Comparison of ENCODE assay signal across 8 cellular contexts in the genomic region with DNA sequence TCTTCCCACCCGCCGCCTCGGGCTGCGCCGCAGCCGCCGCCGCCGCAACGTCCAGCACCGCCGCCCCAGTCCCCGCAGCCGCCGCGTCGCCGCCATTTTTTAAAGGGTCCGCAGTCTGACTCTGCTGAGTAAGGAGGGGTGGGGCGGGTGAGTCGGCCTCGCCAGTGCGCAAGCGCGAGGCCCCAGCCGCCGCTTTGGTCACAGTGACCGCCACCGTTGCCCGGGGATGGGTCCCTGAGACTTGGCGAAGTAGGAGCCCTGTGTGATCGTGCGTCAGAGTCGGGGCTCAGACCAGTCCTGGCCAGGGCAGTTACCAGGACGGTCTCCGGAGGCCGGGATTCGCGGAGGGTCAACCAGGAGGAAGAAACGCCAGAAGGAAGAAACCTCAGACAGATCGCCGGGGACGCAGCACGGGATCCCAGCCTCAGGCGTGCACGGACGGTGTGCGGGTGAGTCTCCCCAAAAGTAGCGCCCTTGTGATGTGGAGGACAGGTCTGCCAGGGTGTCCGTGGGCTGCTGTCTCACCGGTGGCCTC.
DNase-seq lines count a peak whose midpoint lies in the region; ATAC-seq and TF ChIP-seq lines count a peak whose summit lies in the region.
"Not testable (repeated sequence)": the region's sequence is repeated elsewhere in the genome, so short reads cannot be mapped to it uniquely, and the experiment has no call there.

No MANE protein-coding gene starts in this region.

- H3K36me3 Mint-ChIP-seq in CD4-positive, alpha-beta memory T cell; activated CD4-positive, alpha-beta memory T cell treated with anti-CD3 and anti-CD28 coated beads for 36 hours; activated T-cell treated with anti-CD3 and anti-CD28 coated beads, Interleukin-2, amount 50 U/mL, for 24 hours (ENCODE audit: low read depth); chondrocyte (ENCODE audit: low read depth): not testable (repeated sequence)

- not testable (repeated sequence) for H3K27me3 Mint-ChIP-seq in CD4-positive, alpha-beta memory T cell; activated CD4-positive, alpha-beta memory T cell treated with anti-CD3 and anti-CD28 coated beads for 36 hours; activated T-cell treated with anti-CD3 and anti-CD28 coated beads, Interleukin-2, amount 50 U/mL, for 24 hours; chondrocyte (ENCODE audit: low read depth)

- H3K9me3 ChIP-seq in CD4-positive, alpha-beta memory T cell (ENCODE audit: control insufficient read depth in 1 of 2, low read length in 2 of 2); heart right ventricle; lower lobe of right lung; upper lobe of right lung: not testable (repeated sequence)

- not testable (repeated sequence) for H3K27me3 ChIP-seq in CD4-positive, alpha-beta memory T cell (ENCODE audit: insufficient read depth, low read length); heart right ventricle; lower lobe of right lung (ENCODE audit: low read depth); upper lobe of right lung

- ATAC-seq in heart right ventricle, lower lobe of right lung, upper lobe of right lung: not testable (repeated sequence)

- not testable (repeated sequence) for TF ChIP-seq CTCF in chondrocyte (IDR thresholded peaks at IDR 0.05); heart right ventricle (IDR thresholded peaks at IDR 0.05); lower lobe of right lung (IDR thresholded peaks at IDR 0.05); upper lobe of right lung (IDR thresholded peaks at IDR 0.05)

- H3K27ac ChIP-seq in CD4-positive, alpha-beta memory T cell (ENCODE audit: low read depth, low read length); heart right ventricle; lower lobe of right lung; upper lobe of right lung: not testable (repeated sequence)

- H3K4me1 Mint-ChIP-seq in CD4-positive, alpha-beta memory T cell; activated CD4-positive, alpha-beta memory T cell treated with anti-CD3 and anti-CD28 coated beads for 36 hours (ENCODE audit: low read depth); activated T-cell treated with anti-CD3 and anti-CD28 coated beads, Interleukin-2, amount 50 U/mL, for 24 hours (ENCODE audit: low read depth); chondrocyte (ENCODE audit: low read depth): not testable (repeated sequence)

- H3K4me3 ChIP-seq in CD4-positive, alpha-beta memory T cell (ENCODE audit: low read length in 2 of 2); heart right ventricle; lower lobe of right lung; upper lobe of right lung: not testable (repeated sequence)

- peak in 3 of 5 donors; percentile 0 to 50 (median 2) for DNase-seq in CD4-positive, alpha-beta memory T cell
- DNase-seq in activated CD4-positive, alpha-beta memory T cell treated with anti-CD3 and anti-CD28 coated beads for 36 hours: peak; percentile 32
- DNase-seq in activated T-cell treated with anti-CD3 and anti-CD28 coated beads, Interleukin-2, amount 50 U/mL, for 24 hours: peak; percentile 37
- DNase-seq in chondrocyte (ENCODE audit: low spot score): peak; percentile 100
- peak; percentile 10 to 56 for DNase-seq in heart right ventricle
- peak; percentile 70 for DNase-seq in lower lobe of right lung
- DNase-seq in posterior cingulate gyrus: peak in 7 of 10 donors; percentile 25 to 93 (median 71)
- DNase-seq in upper lobe of right lung: peak; percentile 79

- not testable (repeated sequence) for H3K27ac Mint-ChIP-seq in CD4-positive, alpha-beta memory T cell; activated CD4-positive, alpha-beta memory T cell treated with anti-CD3 and anti-CD28 coated beads for 36 hours; activated T-cell treated with anti-CD3 and anti-CD28 coated beads, Interleukin-2, amount 50 U/mL, for 24 hours; chondrocyte (ENCODE audit: unreplicated experiment)

- H3K4me3 Mint-ChIP-seq in CD4-positive, alpha-beta memory T cell; activated CD4-positive, alpha-beta memory T cell treated with anti-CD3 and anti-CD28 coated beads for 36 hours; activated T-cell treated with anti-CD3 and anti-CD28 coated beads, Interleukin-2, amount 50 U/mL, for 24 hours; chondrocyte (ENCODE audit: unreplicated experiment): not testable (repeated sequence)

- POLR2A ChIA-PET in CD4-positive, alpha-beta memory T cell (lab: Charles Lee; ENCODE audit: partially characterized antibody); activated CD4-positive, alpha-beta memory T cell treated with anti-CD3 and anti-CD28 coated beads for 36 hours (lab: Charles Lee): not testable (repeated sequence)

- peaks cover 0 to 16% (median 3%) of the 10 kb centered on the region in 8 donors for H3K9me3 Mint-ChIP-seq in CD4-positive, alpha-beta memory T cell
- not testable (repeated sequence) for H3K9me3 Mint-ChIP-seq in activated CD4-positive, alpha-beta memory T cell treated with anti-CD3 and anti-CD28 coated beads for 36 hours; activated T-cell treated with anti-CD3 and anti-CD28 coated beads, Interleukin-2, amount 50 U/mL, for 24 hours; chondrocyte (ENCODE audit: low read depth)

- 91 to 99% methylated on average over 16 to 23 of the region's 51 CpGs for WGBS in heart right ventricle, 2 donors

- CTCF ChIA-PET in CD4-positive, alpha-beta memory T cell (lab: Charles Lee; ENCODE audit: partially characterized antibody); activated CD4-positive, alpha-beta memory T cell treated with anti-CD3 and anti-CD28 coated beads for 36 hours (lab: Charles Lee): not testable (repeated sequence)

- intact Hi-C loops in CD4-positive, alpha-beta memory T cell (cut with micrococcal nuclease); activated CD4-positive, alpha-beta memory T cell treated with anti-CD3 and anti-CD28 coated beads for 36 hours (cut with micrococcal nuclease); heart right ventricle (cut with DNase I); lower lobe of right lung (cut with DNase I); posterior cingulate gyrus (cut with DNase I); upper lobe of right lung (cut with DNase I): not testable (repeated sequence)

- H3K4me1 ChIP-seq in CD4-positive, alpha-beta memory T cell (ENCODE audit: insufficient read depth, low read length); heart right ventricle; lower lobe of right lung; upper lobe of right lung: not testable (repeated sequence)

- not testable (repeated sequence) for H3K36me3 ChIP-seq in CD4-positive, alpha-beta memory T cell (ENCODE audit: insufficient read depth, low read length); heart right ventricle; lower lobe of right lung; upper lobe of right lung

Comparison
In these comparisons a context has a peak if more than half of its experiments do, and no peak if none do; other contexts are left out.
1. DNase-seq: peak in every context shown above with its lines; median percentile 100 in chondrocyte; 79 in upper lobe of right lung; 71 in posterior cingulate gyrus; 70 in lower lobe of right lung; 37 in activated T-cell treated with anti-CD3 and anti-CD28 coated beads, Interleukin-2, amount 50 U/mL, for 24 hours; 33 in heart right ventricle; 32 in activated CD4-positive, alpha-beta memory T cell treated with anti-CD3 and anti-CD28 coated beads for 36 hours; 2 in CD4-positive, alpha-beta memory T cell.